Comparison of ENCODE assay signal across 3 cellular contexts in the genomic region with DNA sequence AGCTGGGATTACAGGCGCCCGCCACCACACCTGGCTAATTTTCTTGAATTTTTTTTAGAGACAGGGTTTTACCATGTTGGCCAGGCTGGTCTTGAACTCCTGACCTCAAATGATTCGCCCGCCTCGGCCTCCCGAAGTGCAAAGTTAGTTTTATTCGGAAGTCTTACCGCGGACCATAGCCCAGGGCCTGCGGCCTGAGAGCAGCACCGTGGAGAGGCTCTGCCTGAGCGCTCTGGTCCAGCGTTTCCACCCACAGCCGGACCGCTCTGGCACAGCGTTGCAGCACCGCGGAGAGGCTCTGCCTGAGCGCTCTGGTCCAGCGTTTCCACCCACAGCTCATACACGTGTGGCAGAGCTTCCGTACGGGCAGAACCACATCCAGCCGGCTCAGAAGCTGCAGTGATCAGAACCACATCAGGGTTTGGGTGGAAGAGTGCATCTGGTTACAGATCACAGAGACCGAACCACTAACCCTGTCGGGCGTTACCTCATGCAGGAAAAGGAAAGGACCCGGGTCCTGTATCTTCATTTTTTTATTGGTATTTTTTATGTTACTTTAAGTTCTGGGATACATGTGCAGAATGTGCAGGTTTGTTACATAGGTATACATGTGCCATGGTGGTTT.
"Had no signal": no experiment of that assay in that cellular context is flagged by ENCODE, and none has a peak within 500 bp of the region (broad histone marks: within the 10 kb centered on the region; RNA-seq: fewer than 3 reads in every experiment).

No MANE protein-coding gene starts in this region.

- ATAC-seq: GM12878 had no signal

- DNase-seq: GDM1, GF-D8 had no signal

- H3K4me3 ChIP-seq: GM12878 had no signal
